In genomic region chr13:106565127-106565775, GRCh38 we compare ENCODE assay signal across 8 cellular contexts.
A peak's percentile ranks its signal among the peaks of the same experiment; 100 is the strongest.
DNase-seq lines count a peak whose midpoint lies in the region; ATAC-seq and TF ChIP-seq lines count a peak whose summit lies in the region.

No MANE protein-coding gene starts in this region.

- H3K27ac ChIP-seq in mucosa of rectum (ENCODE audit: low read depth in 2 of 2, low read length in 2 of 2) (no peak overlapping the region), WERI-Rb-1 (no peak overlapping the region)

- POLR2A ChIA-PET in AG04449 (lab: Yijun Ruan, JAX): interaction anchor here (0.9 kb wide), 1 partner anchor 30 kb away, joined by 5 read pairs; the partner anchor contains the start of gene EFNB2

- CTCF ChIA-PET in AG04449 (lab: Yijun Ruan, JAX): interaction anchor here (1.0 to 2.0 kb wide), 5 partner anchors 8 to 56 kb away, joined by 3 to 5 read pairs (median 3); no protein-coding TSS in a partner anchor

- H3K27me3 ChIP-seq in HAP-1 (ENCODE audit: low read depth): no peaks in the 10 kb centered on the region
- H3K27me3 ChIP-seq in mucosa of rectum (ENCODE audit: control insufficient read depth in 2 of 2, insufficient read depth in 2 of 2, low read length in 2 of 2): no peaks in the 10 kb centered on the region
- no peaks in the 10 kb centered on the region for H3K27me3 ChIP-seq in WERI-Rb-1 (ENCODE audit: insufficient read depth, low read depth, severe bottlenecking)

- DNase-seq in AG04449 (ENCODE audit: low read depth, low spot score) (no peak), HAP-1 (ENCODE audit: low spot score in 2 of 2) (no peak), WERI-Rb-1 (no peak), NCI-H1417 (lab: John Stamatoyannopoulos, UW) (no peak), activated gamma-delta T cell (lab: John Stamatoyannopoulos, UW) (no peak)

- in situ Hi-C loops in HAP-1 (cut with MboI; ENCODE audit: low sequenced_read_pairs): loop anchor here (25.0 kb wide), 1 partner anchor 347 kb away; no protein-coding TSS in a partner anchor

- H3K27me3 Mint-ChIP-seq in activated naive CD8-positive, alpha-beta T cell: no peaks in the 10 kb centered on the region

- H3K36me3 ChIP-seq in HAP-1 (replicated peaks) (0 out of 2 replicates have a peak, but pooled peaks cover 3% of the 10 kb centered on the region), mucosa of rectum (ENCODE audit: control insufficient read depth in 2 of 2, insufficient read depth in 2 of 2, low read length in 2 of 2) (no peaks in the 10 kb centered on the region), WERI-Rb-1 (peaks cover 27% of the 10 kb centered on the region)

- no peaks in the 10 kb centered on the region for H3K9me3 Mint-ChIP-seq in activated naive CD8-positive, alpha-beta T cell (ENCODE audit: low read depth)

- H3K27ac Mint-ChIP-seq in activated naive CD8-positive, alpha-beta T cell: peak overlapping the region; percentile 46

- H3K4me1 Mint-ChIP-seq in activated naive CD8-positive, alpha-beta T cell (ENCODE audit: low read depth): peaks cover 75% of the 10 kb centered on the region

- peak overlapping the region; percentile 99 for H3K4me3 Mint-ChIP-seq in activated naive CD8-positive, alpha-beta T cell

- no peak for ATAC-seq in activated CD4-positive, CD25-positive, alpha-beta regulatory T cell treated with anti-CD3 and anti-CD28 coated beads, Interleukin-2, amount 50 U/mL, for 24 hours

- no peak for TF ChIP-seq CTCF in AG04449 (IDR thresholded peaks at IDR 0.05; ENCODE audit: insufficient read depth, low read length, missing control alignments)
- no peak for TF ChIP-seq CTCF in WERI-Rb-1 (IDR thresholded peaks at IDR 0.05; ENCODE audit: low read depth, low read length)

- no peaks in the 10 kb centered on the region for H3K9me3 ChIP-seq in HAP-1
- no peaks in the 10 kb centered on the region for H3K9me3 ChIP-seq in mucosa of rectum (ENCODE audit: control insufficient read depth in 2 of 2, low read length in 2 of 2)
- no peaks in the 10 kb centered on the region for H3K9me3 ChIP-seq in WERI-Rb-1 (ENCODE audit: severe bottlenecking)

- H3K9ac ChIP-seq in mucosa of rectum (ENCODE audit: low read depth in 1 of 2, low read length in 2 of 2): peak overlapping the region in 1 of 2 donors; percentile 1

- H3K4me1 ChIP-seq in HAP-1: peaks cover 42% of the 10 kb centered on the region
- H3K4me1 ChIP-seq in mucosa of rectum (ENCODE audit: control insufficient read depth in 2 of 2, insufficient read depth in 2 of 2, low read length in 2 of 2): peaks cover 12 to 40% of the 10 kb centered on the region in 2 donors

- peak overlapping the region; percentile 25; the same call in 1 of the 2 replicates for H3K4me3 ChIP-seq in AG04449 (ENCODE audit: low read depth, low read length)
- H3K4me3 ChIP-seq in HAP-1: peak overlapping the region; percentile 94
- H3K4me3 ChIP-seq in mucosa of rectum (ENCODE audit: low read length in 2 of 2): peak overlapping the region; percentile 95 to 96
- H3K4me3 ChIP-seq in WERI-Rb-1 (ENCODE audit: low read depth, low read length): no peak overlapping the region

- no peaks in the 10 kb centered on the region for H3K36me3 Mint-ChIP-seq in activated naive CD8-positive, alpha-beta T cell
